23 cellular contexts compared by ENCODE assay signal in the genomic region with DNA sequence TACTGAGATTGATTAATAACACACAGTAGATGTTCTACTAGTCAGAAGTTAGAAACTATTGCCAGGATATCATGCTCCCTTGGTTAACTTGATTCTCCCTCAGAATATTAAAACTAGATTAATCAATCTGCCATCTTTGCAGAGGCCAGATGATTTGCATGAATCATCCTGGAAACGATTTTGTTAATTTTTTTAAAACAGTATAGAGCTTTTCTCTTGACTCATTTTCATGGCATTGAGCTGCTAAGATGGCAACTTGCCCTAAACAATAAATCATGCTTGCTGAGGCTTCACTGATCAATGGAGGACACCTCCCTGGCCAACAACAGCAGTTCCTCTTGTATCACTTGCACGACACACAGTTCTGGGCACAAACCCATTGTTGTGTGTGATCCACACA.
DNase-seq lines count a peak whose midpoint lies in the region; ATAC-seq, FAIRE-seq and TF ChIP-seq lines count a peak whose summit lies in the region.
"Had no signal": no experiment of that assay in that cellular context is flagged by ENCODE, and none has a peak within 500 bp of the region (broad histone marks: within the 10 kb centered on the region; RNA-seq: fewer than 3 reads in every experiment).

No MANE protein-coding gene starts in this region.

- no peaks in the 10 kb centered on the region for H3K9me3 Mint-ChIP-seq in activated T-cell treated with anti-CD3 and anti-CD28 coated beads, Interleukin-2, amount 50 U/mL, for 24 hours
- H3K9me3 Mint-ChIP-seq: activated naive CD4-positive, alpha-beta T cell treated with anti-CD3 and anti-CD28 coated beads, Interleukin-2, amount 50 U/mL, for 24 hours had no signal

- no peak for ATAC-seq in GM18511 (IDR thresholded peaks at IDR 0.05; ENCODE audit: unreplicated experiment)
- ATAC-seq in GM18505 (IDR thresholded peaks at IDR 0.05; ENCODE audit: unreplicated experiment) = no peak
- ATAC-seq: left lobe of liver, SK-N-SH treated with all-trans-retinoic acid at 6 μM for 48 hours had no signal

- no peaks in the 10 kb centered on the region for H3K36me3 Mint-ChIP-seq in activated T-cell treated with anti-CD3 and anti-CD28 coated beads, Interleukin-2, amount 50 U/mL, for 24 hours (ENCODE audit: low read depth)
- H3K36me3 Mint-ChIP-seq: activated naive CD4-positive, alpha-beta T cell treated with anti-CD3 and anti-CD28 coated beads, Interleukin-2, amount 50 U/mL, for 24 hours had no signal

- H3K4me3 ChIP-seq in bronchial epithelial cell (ENCODE audit: low read depth, low read length) = no peak overlapping the region
- H3K4me3 ChIP-seq: vagina had no signal

- no peaks in the 10 kb centered on the region for H3K4me1 Mint-ChIP-seq in activated T-cell treated with anti-CD3 and anti-CD28 coated beads, Interleukin-2, amount 50 U/mL, for 24 hours (ENCODE audit: low read depth)
- H3K4me1 Mint-ChIP-seq: activated naive CD4-positive, alpha-beta T cell treated with anti-CD3 and anti-CD28 coated beads, Interleukin-2, amount 50 U/mL, for 24 hours had no signal

- no peak for TF ChIP-seq CTCF in bronchial epithelial cell (IDR thresholded peaks at IDR 0.05; ENCODE audit: insufficient read depth, low read length, severe bottlenecking)

- no peak overlapping the region for H3K27ac Mint-ChIP-seq in activated T-cell treated with anti-CD3 and anti-CD28 coated beads, Interleukin-2, amount 50 U/mL, for 24 hours
- H3K27ac Mint-ChIP-seq: activated naive CD4-positive, alpha-beta T cell treated with anti-CD3 and anti-CD28 coated beads, Interleukin-2, amount 50 U/mL, for 24 hours had no signal

- peaks cover 11% of the 10 kb centered on the region for H3K27me3 Mint-ChIP-seq in activated T-cell treated with anti-CD3 and anti-CD28 coated beads, Interleukin-2, amount 50 U/mL, for 24 hours

- H3K4me3 Mint-ChIP-seq in activated T-cell treated with anti-CD3 and anti-CD28 coated beads, Interleukin-2, amount 50 U/mL, for 24 hours = no peak overlapping the region
- H3K4me3 Mint-ChIP-seq: activated naive CD4-positive, alpha-beta T cell treated with anti-CD3 and anti-CD28 coated beads, Interleukin-2, amount 50 U/mL, for 24 hours had no signal

- DNase-seq in AG20443 (ENCODE audit: low spot score) (peak; percentile 76), HS-5 (ENCODE audit: low read depth) (peak; percentile 73), bronchial epithelial cell (ENCODE audit: low read depth) (peak; percentile 7), myocyte (ENCODE audit: low read depth) (peak; percentile 7), germinal center (ENCODE audit: low spot score) (no peak)
- DNase-seq in activated T-cell treated with anti-CD3 and anti-CD28 coated beads, Interleukin-2, amount 50 U/mL, for 24 hours = no peak
- DNase-seq: activated CD8-positive, alpha-beta memory T cell treated with anti-CD3 and anti-CD28 coated beads for 24 hours; brain microvascular endothelial cell; Caco-2; glutamatergic neuron; NCI-H1048; NCI-H2029; RPMI8226; stimulated activated CD8-positive, alpha-beta memory T cell treated with anti-CD3 and anti-CD28 coated beads, Interleukin-4, amount 100 ng/mL, for 48 hours; T-helper 9 cell had no signal

- no peaks in the 10 kb centered on the region for H3K27me3 ChIP-seq in bronchial epithelial cell (ENCODE audit: control insufficient read depth, insufficient read depth, low read length)
- H3K27me3 ChIP-seq: brain microvascular endothelial cell, vagina had no signal

- FAIRE-seq in bronchial epithelial cell (lab: Jason Lieb, UNC) = no peak
- FAIRE-seq: GM19239, H54 had no signal

- TF ChIP-seq POLR2A in GM18505 (IDR thresholded peaks at IDR 0.05; ENCODE audit: borderline replicate concordance, extremely low read depth, insufficient read depth, insufficient read length) = no peak

- no peaks in the 10 kb centered on the region for H3K36me3 ChIP-seq in bronchial epithelial cell (ENCODE audit: control insufficient read depth, insufficient read depth, low read length)
- H3K36me3 ChIP-seq: brain microvascular endothelial cell, vagina had no signal

Comparison
In these comparisons a context has a peak if more than half of its experiments do, and no peak if none do; other contexts are left out.
1. DNase-seq: peak in AG20443 (single experiment), HS-5 (single experiment), bronchial epithelial cell (single experiment) and myocyte (single experiment); none in activated T-cell treated with anti-CD3 and anti-CD28 coated beads, Interleukin-2, amount 50 U/mL, for 24 hours (single experiment) and germinal center (single experiment).